ENCODE assay signal across 1 cellular context in genomic region chr12:51386361-51386760, GRCh38.
TF ChIP-seq lines count a peak whose summit lies in the region.

No MANE protein-coding gene starts in this region.

TF ChIP-seq in GM23338, 12 proteins besides CTCF, POLR2A, EP300 and RAD21:
- TF ChIP-seq CREB1 (CRISPR knock-in tag; IDR thresholded peaks at IDR 0.05; ENCODE audit: low read depth) (no peak), JUNB (IDR thresholded peaks at IDR 0.05; ENCODE audit: unreplicated experiment) (no peak), ZNF331 (CRISPR knock-in tag; IDR thresholded peaks at IDR 0.05; ENCODE audit: low read depth) (no peak), ZNF114 (CRISPR knock-in tag; IDR thresholded peaks at IDR 0.05) (no peak), EZH2phosphoT487 (IDR thresholded peaks at IDR 0.05; ENCODE audit: unreplicated experiment) (no peak), POLR2AphosphoS5 (IDR thresholded peaks at IDR 0.05; ENCODE audit: low read depth) (no peak), ETS1 (IDR thresholded peaks at IDR 0.05) (no peak), STAT1 (IDR thresholded peaks at IDR 0.05; ENCODE audit: unreplicated experiment) (no peak), EZH2 (IDR thresholded peaks at IDR 0.05; ENCODE audit: low read depth, unreplicated experiment) (no peak), NANOG (IDR thresholded peaks at IDR 0.05; ENCODE audit: borderline replicate concordance) (no peak), ZNF462 (CRISPR knock-in tag; IDR thresholded peaks at IDR 0.05) (no peak)
- TF ChIP-seq, protein P1, sequence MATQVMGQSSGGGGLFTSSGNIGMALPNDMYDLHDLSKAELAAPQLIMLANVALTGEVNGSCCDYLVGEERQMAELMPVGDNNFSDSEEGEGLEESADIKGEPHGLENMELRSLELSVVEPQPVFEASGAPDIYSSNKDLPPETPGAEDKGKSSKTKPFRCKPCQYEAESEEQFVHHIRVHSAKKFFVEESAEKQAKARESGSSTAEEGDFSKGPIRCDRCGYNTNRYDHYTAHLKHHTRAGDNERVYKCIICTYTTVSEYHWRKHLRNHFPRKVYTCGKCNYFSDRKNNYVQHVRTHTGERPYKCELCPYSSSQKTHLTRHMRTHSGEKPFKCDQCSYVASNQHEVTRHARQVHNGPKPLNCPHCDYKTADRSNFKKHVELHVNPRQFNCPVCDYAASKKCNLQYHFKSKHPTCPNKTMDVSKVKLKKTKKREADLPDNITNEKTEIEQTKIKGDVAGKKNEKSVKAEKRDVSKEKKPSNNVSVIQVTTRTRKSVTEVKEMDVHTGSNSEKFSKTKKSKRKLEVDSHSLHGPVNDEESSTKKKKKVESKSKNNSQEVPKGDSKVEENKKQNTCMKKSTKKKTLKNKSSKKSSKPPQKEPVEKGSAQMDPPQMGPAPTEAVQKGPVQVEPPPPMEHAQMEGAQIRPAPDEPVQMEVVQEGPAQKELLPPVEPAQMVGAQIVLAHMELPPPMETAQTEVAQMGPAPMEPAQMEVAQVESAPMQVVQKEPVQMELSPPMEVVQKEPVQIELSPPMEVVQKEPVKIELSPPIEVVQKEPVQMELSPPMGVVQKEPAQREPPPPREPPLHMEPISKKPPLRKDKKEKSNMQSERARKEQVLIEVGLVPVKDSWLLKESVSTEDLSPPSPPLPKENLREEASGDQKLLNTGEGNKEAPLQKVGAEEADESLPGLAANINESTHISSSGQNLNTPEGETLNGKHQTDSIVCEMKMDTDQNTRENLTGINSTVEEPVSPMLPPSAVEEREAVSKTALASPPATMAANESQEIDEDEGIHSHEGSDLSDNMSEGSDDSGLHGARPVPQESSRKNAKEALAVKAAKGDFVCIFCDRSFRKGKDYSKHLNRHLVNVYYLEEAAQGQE (IDR thresholded peaks at IDR 0.05; ENCODE audit: unreplicated experiment), result no peak
TF ChIP-seq in GM23338: peak in this region for 0.
